Comparison of ENCODE assay signal across 23 cellular contexts in the genomic region with DNA sequence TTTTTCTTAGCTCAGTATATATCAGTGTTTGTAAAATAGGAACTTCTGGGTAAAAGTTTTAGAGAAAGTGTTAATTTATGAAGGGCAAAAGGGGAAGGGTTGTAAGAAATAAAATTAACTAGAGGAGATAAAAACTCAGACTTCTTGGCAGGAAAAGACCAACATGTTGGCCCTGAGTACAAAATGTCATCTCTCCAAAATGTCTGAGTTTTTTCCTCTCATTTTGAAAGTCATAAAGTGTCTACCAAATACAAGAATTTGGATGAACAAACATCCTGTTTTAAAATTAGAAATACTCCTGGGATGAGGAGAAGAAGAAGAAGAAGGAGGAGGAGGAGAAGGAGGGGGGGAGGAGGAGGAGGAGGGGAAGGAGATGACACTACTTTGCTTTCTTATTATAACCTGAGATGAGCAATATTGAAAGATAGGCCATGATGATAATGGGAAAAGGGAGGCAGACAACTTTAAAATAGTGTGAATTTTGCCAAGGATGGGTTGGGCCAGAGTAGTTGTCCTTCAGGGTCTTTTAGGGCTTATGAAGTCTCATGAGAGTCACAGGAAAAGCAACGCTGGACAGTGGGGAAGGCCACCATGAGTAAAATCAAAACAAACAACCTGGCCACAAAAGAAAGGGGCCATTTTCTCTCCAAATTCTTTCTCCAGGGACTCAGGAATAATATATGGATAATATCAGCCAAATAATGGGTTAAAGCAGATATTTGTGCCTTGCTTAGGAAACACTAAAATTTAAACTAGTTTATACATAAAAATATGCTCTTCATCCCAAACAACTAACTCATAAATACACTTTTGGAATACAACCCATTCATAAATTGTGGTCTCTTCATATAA.
DNase-seq lines count a peak whose midpoint lies in the region; ATAC-seq and TF ChIP-seq lines count a peak whose summit lies in the region.
"Had no signal": no experiment of that assay in that cellular context is flagged by ENCODE, and none has a peak within 500 bp of the region (broad histone marks: within the 10 kb centered on the region; RNA-seq: fewer than 3 reads in every experiment).

No MANE protein-coding gene starts in this region.

- no peaks in the 10 kb centered on the region for H3K27me3 Mint-ChIP-seq in nephron (ENCODE audit: low read depth)
- no peaks in the 10 kb centered on the region for H3K27me3 Mint-ChIP-seq in effector memory CD8-positive, alpha-beta T cell

- peaks cover 16% of the 10 kb centered on the region for H3K4me1 Mint-ChIP-seq in nephron
- H3K4me1 Mint-ChIP-seq in effector memory CD8-positive, alpha-beta T cell (ENCODE audit: low read depth in 2 of 2) = no peaks in the 10 kb centered on the region

- peak overlapping the region in 2 of 3 experiments; percentile 55 to 58 for H3K27ac Mint-ChIP-seq in nephron
- H3K27ac Mint-ChIP-seq in effector memory CD8-positive, alpha-beta T cell = no peak overlapping the region
- H3K27ac Mint-ChIP-seq: CD8-positive, alpha-beta T cell; GM23338 had no signal

- H3K36me3 Mint-ChIP-seq in nephron (ENCODE audit: low read depth) = no peaks in the 10 kb centered on the region
- no peaks in the 10 kb centered on the region for H3K36me3 Mint-ChIP-seq in effector memory CD8-positive, alpha-beta T cell (ENCODE audit: insufficient read depth)
- H3K36me3 Mint-ChIP-seq: CD8-positive, alpha-beta T cell had no signal

- no peak overlapping the region for H3K4me3 Mint-ChIP-seq in nephron
- no peak overlapping the region for H3K4me3 Mint-ChIP-seq in effector memory CD8-positive, alpha-beta T cell
- H3K4me3 Mint-ChIP-seq: CD8-positive, alpha-beta T cell; GM23338 had no signal

- TF ChIP-seq CTCF in nephron (IDR thresholded peaks at IDR 0.05; ENCODE audit: unreplicated experiment in 3 of 3) = no peak

- no peak for ATAC-seq in effector memory CD8-positive, alpha-beta T cell (replicated peaks)
- no peak for ATAC-seq in HG03025 (IDR thresholded peaks at IDR 0.05; ENCODE audit: low FRiP score, unreplicated experiment)
- ATAC-seq: CD8-positive, alpha-beta T cell; GM23338; HCT116; Panc1 had no signal

- DNase-seq in DMS 273 (lab: John Stamatoyannopoulos, UW; ENCODE audit: unreplicated experiment) = peak; percentile 0
- DNase-seq in DMS 273 treated with DMSO at 0.1 percent for 48 hours (lab: John Stamatoyannopoulos, UW) = no peak
- DNase-seq in LHCN-M2 (ENCODE audit: low read depth) = peak; percentile 40
- DNase-seq in fibroblast of peridontal ligament (ENCODE audit: extremely low read depth) = peak; percentile 5
- no peak for DNase-seq in NCI-H2196 treated with DMSO at 0.1 percent for 48 hours (lab: John Stamatoyannopoulos, UW; ENCODE audit: unreplicated experiment)
- no peak for DNase-seq in effector memory CD8-positive, alpha-beta T cell
- DNase-seq: AML-193; C1 segment of cervical spinal cord; CD8-positive, alpha-beta T cell; Kasumi-1; MG63; NCI-H1092 treated with DMSO at 0.1 percent for 48 hours; NCI-H146; NCI-H2029; NCI-H226; NCI-H510A treated with DMSO at 0.1 percent for 48 hours; NCI-H774; NK-92 treated with Interleukin-12 subunit alpha and Interleukin-12 subunit beta, amount 100 ng/mL, for 24 hours had no signal

- H3K9me3 Mint-ChIP-seq in nephron = no peaks in the 10 kb centered on the region
- H3K9me3 Mint-ChIP-seq in effector memory CD8-positive, alpha-beta T cell = peaks cover 5 to 15% of the 10 kb centered on the region in 2 donors
- H3K9me3 Mint-ChIP-seq: GM23338 had no signal

Comparison
In these comparisons a context has a peak if more than half of its experiments do, and no peak if none do; other contexts are left out.
1. DNase-seq: peak in DMS 273 (single experiment), LHCN-M2 (single experiment) and fibroblast of peridontal ligament (single experiment); none in DMS 273 treated with DMSO at 0.1 percent for 48 hours (single experiment), NCI-H2196 treated with DMSO at 0.1 percent for 48 hours (single experiment) and effector memory CD8-positive, alpha-beta T cell (0 of 3).
2. H3K27ac Mint-ChIP-seq: peak in nephron (2 of 3); none in effector memory CD8-positive, alpha-beta T cell (0 of 2).